Comparison of ENCODE assay signal across 9 cellular contexts in genomic region chr16:12228607-12229499, GRCh38.
DNase-seq lines count a peak whose midpoint lies in the region; ATAC-seq, FAIRE-seq and TF ChIP-seq lines count a peak whose summit lies in the region.
"Had no signal": no experiment of that assay in that cellular context is flagged by ENCODE, and none has a peak within 500 bp of the region (broad histone marks: within the 10 kb centered on the region; RNA-seq: fewer than 3 reads in every experiment).

No MANE protein-coding gene starts in this region.

- CTCF ChIA-PET in Caco-2 (lab: Charles Lee): interaction anchor here (0.5 to 4.4 kb wide), 15 partner anchors 11 to 274 kb away, joined by 3 to 87 read pairs (median 3); no protein-coding TSS in a partner anchor

- H3K27me3 ChIP-seq in Caco-2 (replicated peaks; ENCODE audit: control insufficient read depth, insufficient read depth, low read length) (no peaks in the 10 kb centered on the region), small intestine (ENCODE audit: control insufficient read depth in 2 of 2, insufficient read depth in 2 of 2, low read length in 2 of 2) (no peaks in the 10 kb centered on the region)

- POLR2A ChIA-PET in Caco-2 (lab: Charles Lee): interaction anchor here (0.5 to 0.9 kb wide), 2 partner anchors 29 to 413 kb away, joined by 4 read pairs; no protein-coding TSS in a partner anchor

- no peak for FAIRE-seq in small intestine (lab: Jason Lieb, UNC)
- FAIRE-seq: TTC549 had no signal

- intact Hi-C loops in Caco-2 (cut with micrococcal nuclease; ENCODE audit: unreplicated experiment): loop anchor here (1.0 to 2.0 kb wide), 3 partner anchors 29 to 132 kb away; no protein-coding TSS in a partner anchor

- no peaks in the 10 kb centered on the region for H3K36me3 ChIP-seq in Caco-2 (ENCODE audit: control insufficient read depth, insufficient read depth, low read length)
- no peaks in the 10 kb centered on the region for H3K36me3 ChIP-seq in small intestine (ENCODE audit: control insufficient read depth in 2 of 2, insufficient read depth in 2 of 2, low read length in 2 of 2)

- no TSS peak for BruUV-seq in Caco-2 (replicated peaks; lab: Mats Ljungman, UMichigan)

- peak overlapping the region; percentile 3 to 18 for H3K27ac ChIP-seq in small intestine (ENCODE audit: low read depth in 1 of 2, low read length in 1 of 2)

- peak; percentile 88 to 93 for DNase-seq in Caco-2
- DNase-seq in H4 (ENCODE audit: low spot score): peak; percentile 41
- peak; percentile 75 for DNase-seq in NCI-H82 (lab: John Stamatoyannopoulos, UW)
- peak in 52 of 58 donors; percentile 7 to 71 (median 43) for DNase-seq in anterior cingulate cortex (lab: John Stamatoyannopoulos, UW)
- DNase-seq in hippocampal formation (lab: John Stamatoyannopoulos, UW): peak; percentile 48 to 68
- peak; percentile 98 for DNase-seq in small intestine

- peak; percentile 68 to 85 for TF ChIP-seq CTCF in Caco-2 (IDR thresholded peaks at IDR 0.05; ENCODE audit: insufficient read depth in 1 of 2, low read depth in 1 of 2, low read length in 1 of 2, severe bottlenecking in 1 of 2, unreplicated experiment in 1 of 2)

- no peaks in the 10 kb centered on the region for H3K9me3 Mint-ChIP-seq in Caco-2 (ENCODE audit: unreplicated experiment)

- H3K27me3 Mint-ChIP-seq in Caco-2 (ENCODE audit: insufficient read depth, unreplicated experiment): no peaks in the 10 kb centered on the region

- H3K4me1 Mint-ChIP-seq in Caco-2 (ENCODE audit: low read depth, unreplicated experiment): peaks cover 26% of the 10 kb centered on the region

- no peak overlapping the region for H3K4me3 Mint-ChIP-seq in Caco-2 (ENCODE audit: unreplicated experiment)

- H3K4me3 ChIP-seq in Caco-2 (ENCODE audit: low read depth, low read length) (no peak overlapping the region), small intestine (ENCODE audit: low read depth in 1 of 2, low read length in 2 of 2) (no peak overlapping the region)

- WGBS in small intestine, 3 donors: 32 to 50% (median 44%) methylated on average over 14 of the region's 14 CpGs

- peaks cover 25% of the 10 kb centered on the region for H3K4me1 ChIP-seq in Caco-2
- H3K4me1 ChIP-seq in small intestine (ENCODE audit: control insufficient read depth in 2 of 2, insufficient read depth in 1 of 2, low read depth in 1 of 2, low read length in 1 of 2): peaks cover 0 to 4% of the 10 kb centered on the region in 2 donors

- H3K9me3 ChIP-seq in Caco-2: no peaks in the 10 kb centered on the region
- H3K9me3 ChIP-seq in small intestine (ENCODE audit: control insufficient read depth, low read depth): no peaks in the 10 kb centered on the region

- peaks cover 8% of the 10 kb centered on the region for H3K36me3 Mint-ChIP-seq in Caco-2 (ENCODE audit: insufficient read depth, unreplicated experiment)

- ATAC-seq in HG02973 (IDR thresholded peaks at IDR 0.05; ENCODE audit: unreplicated experiment) (no peak), GM21825 (IDR thresholded peaks at IDR 0.05; ENCODE audit: unreplicated experiment) (no peak)

- peak overlapping the region; percentile 87 for H3K27ac Mint-ChIP-seq in Caco-2 (ENCODE audit: unreplicated experiment)

Comparison
In these comparisons a context has a peak if more than half of its experiments do, and no peak if none do; other contexts are left out.
1. DNase-seq: peak in every context shown above with its lines; median percentile 98 in small intestine; 90 in Caco-2; 75 in NCI-H82; 58 in hippocampal formation; 43 in anterior cingulate cortex; 41 in H4.